12 cellular contexts compared by ENCODE assay signal in genomic region chr5:88677943-88678779, GRCh38.
DNase-seq lines count a peak whose midpoint lies in the region; ATAC-seq and TF ChIP-seq lines count a peak whose summit lies in the region.
"Had no signal": no experiment of that assay in that cellular context is flagged by ENCODE, and none has a peak within 500 bp of the region (broad histone marks: within the 10 kb centered on the region; RNA-seq: fewer than 3 reads in every experiment).

No MANE protein-coding gene starts in this region.

- H3K4me1 ChIP-seq in SJCRH30 = no peaks in the 10 kb centered on the region

- no peak for TF ChIP-seq CTCF in glutamatergic neuron (IDR thresholded peaks at IDR 0.05; ENCODE audit: partially characterized antibody, unreplicated experiment)
- TF ChIP-seq CTCF in type B pancreatic cell (conservative IDR thresholded peaks at IDR 0.05) = no peak

- H3K27ac ChIP-seq in SJCRH30 = no peak overlapping the region

- in situ Hi-C loops in ACHN (cut with HindIII; ENCODE audit: low pct_ligation_motif_present, low pct_unique_long_range_greater_than_20kb, low sequenced_read_pairs) = no loop called here

- peak overlapping the region; percentile 20 for H3K4me3 Mint-ChIP-seq in activated naive CD8-positive, alpha-beta T cell
- H3K4me3 Mint-ChIP-seq in activated naive CD8-positive, alpha-beta T cell treated with anti-CD3 and anti-CD28 coated beads for 36 hours = no peak overlapping the region
- H3K4me3 Mint-ChIP-seq in glutamatergic neuron (ENCODE audit: unreplicated experiment) (peak overlapping the region; percentile 86), type B pancreatic cell (peak overlapping the region; percentile 71)
- H3K4me3 Mint-ChIP-seq: activated CD4-positive, alpha-beta T cell treated with anti-CD3 and anti-CD28 coated beads, Interleukin-2, amount 10 ng/mL, durations not matched to agents 7 days and 5 days had no signal

- H3K27me3 Mint-ChIP-seq in activated naive CD8-positive, alpha-beta T cell = peaks cover 56% of the 10 kb centered on the region
- H3K27me3 Mint-ChIP-seq in activated naive CD8-positive, alpha-beta T cell treated with anti-CD3 and anti-CD28 coated beads for 36 hours = peaks cover 93% of the 10 kb centered on the region
- H3K27me3 Mint-ChIP-seq in glutamatergic neuron (ENCODE audit: unreplicated experiment) = peaks cover 31% of the 10 kb centered on the region
- peaks cover 97% of the 10 kb centered on the region for H3K27me3 Mint-ChIP-seq in type B pancreatic cell

- H3K4me3 ChIP-seq in SJCRH30 = peak overlapping the region; percentile 42

- H3K9me3 ChIP-seq in SJCRH30 (replicated peaks) = no peaks in the 10 kb centered on the region

- H3K9me3 Mint-ChIP-seq in activated naive CD8-positive, alpha-beta T cell (ENCODE audit: low read depth) = peaks cover 13% of the 10 kb centered on the region
- peaks cover 8% of the 10 kb centered on the region for H3K9me3 Mint-ChIP-seq in activated naive CD8-positive, alpha-beta T cell treated with anti-CD3 and anti-CD28 coated beads for 36 hours
- H3K9me3 Mint-ChIP-seq in glutamatergic neuron (ENCODE audit: unreplicated experiment) (peaks cover 38% of the 10 kb centered on the region), type B pancreatic cell (no peaks in the 10 kb centered on the region)
- H3K9me3 Mint-ChIP-seq: activated naive CD4-positive, alpha-beta T cell treated with anti-CD3 and anti-CD28 coated beads, Interleukin-2, amount 50 U/mL, for 24 hours had no signal

- no peak for ATAC-seq in GM18858 (IDR thresholded peaks at IDR 0.05; ENCODE audit: unreplicated experiment)
- ATAC-seq: SK-N-SH treated with all-trans-retinoic acid at 6 μM for 48 hours had no signal

- H3K27me3 ChIP-seq in SJCRH30 = no peaks in the 10 kb centered on the region

- H3K27ac Mint-ChIP-seq in activated naive CD8-positive, alpha-beta T cell = no peak overlapping the region
- H3K27ac Mint-ChIP-seq in activated naive CD8-positive, alpha-beta T cell treated with anti-CD3 and anti-CD28 coated beads for 36 hours = no peak overlapping the region
- H3K27ac Mint-ChIP-seq in glutamatergic neuron (ENCODE audit: unreplicated experiment) (no peak overlapping the region), type B pancreatic cell (no peak overlapping the region)
- H3K27ac Mint-ChIP-seq: activated naive CD4-positive, alpha-beta T cell treated with anti-CD3 and anti-CD28 coated beads, Interleukin-2, amount 50 U/mL, for 24 hours had no signal

- no peaks in the 10 kb centered on the region for H3K36me3 ChIP-seq in SJCRH30

- H3K36me3 Mint-ChIP-seq in activated naive CD8-positive, alpha-beta T cell = peaks cover 5% of the 10 kb centered on the region
- peaks cover 10% of the 10 kb centered on the region for H3K36me3 Mint-ChIP-seq in activated naive CD8-positive, alpha-beta T cell treated with anti-CD3 and anti-CD28 coated beads for 36 hours
- H3K36me3 Mint-ChIP-seq in glutamatergic neuron (ENCODE audit: unreplicated experiment) (no peaks in the 10 kb centered on the region), type B pancreatic cell (no peaks in the 10 kb centered on the region)

- DNase-seq in activated naive CD8-positive, alpha-beta T cell treated with anti-CD3 and anti-CD28 coated beads for 36 hours = no peak
- DNase-seq in SJCRH30 = peak in 1 of 2 experiments; percentile 25
- DNase-seq in glutamatergic neuron = peak; percentile 52
- no peak for DNase-seq in type B pancreatic cell (ENCODE audit: extremely low spot score, unreplicated experiment)
- DNase-seq in activated effector memory CD4-positive, alpha-beta T cell treated with anti-CD3 and anti-CD28 coated beads, Interleukin-2, amount 50 U/mL, for 16 hours = no peak
- DNase-seq in ACHN = no peak
- DNase-seq: activated CD4-positive, alpha-beta T cell treated with anti-CD3 and anti-CD28 coated beads, Interleukin-2, amount 10 ng/mL, durations not matched to agents 7 days and 5 days; effector CD8-positive, alpha-beta T cell had no signal

- H3K4me1 Mint-ChIP-seq in activated naive CD8-positive, alpha-beta T cell (ENCODE audit: low read depth) = peaks cover 28% of the 10 kb centered on the region
- peaks cover 21% of the 10 kb centered on the region for H3K4me1 Mint-ChIP-seq in activated naive CD8-positive, alpha-beta T cell treated with anti-CD3 and anti-CD28 coated beads for 36 hours
- H3K4me1 Mint-ChIP-seq in glutamatergic neuron (ENCODE audit: low read depth, unreplicated experiment) (peaks cover 28% of the 10 kb centered on the region), type B pancreatic cell (ENCODE audit: unreplicated experiment) (peaks cover 11% of the 10 kb centered on the region)
